Comparison of ENCODE assay signal across 16 cellular contexts in genomic region chr13:33026489-33027152, GRCh38. TPM values are rescaled to one million over a fixed set of nuclear protein-coding genes. Genes with fewer than 3 reads are reported as not detected.
A peak's percentile ranks its signal among the peaks of the same experiment; 100 is the strongest.
DNase-seq lines count a peak whose midpoint lies in the region; ATAC-seq and TF ChIP-seq lines count a peak whose summit lies in the region.
"Had no signal": no experiment of that assay in that cellular context is flagged by ENCODE, and none has a peak within 500 bp of the region (broad histone marks: within the 10 kb centered on the region; RNA-seq: fewer than 3 reads in every experiment).

No MANE protein-coding gene starts in this region.

- H3K4me1 ChIP-seq in heart left ventricle: peaks cover 0 to 22% (median 0%) of the 10 kb centered on the region in 12 donors
- H3K4me1 ChIP-seq in right cardiac atrium (ENCODE audit: control insufficient read depth, insufficient read depth, low read length): peaks cover 2% of the 10 kb centered on the region
- H3K4me1 ChIP-seq: BE2C had no signal

- DNase-seq in Right ventricle myocardium superior: peak; percentile 59
- DNase-seq in cardiac septum (ENCODE audit: low spot score): no peak
- DNase-seq in heart left ventricle: peak in 4 of 5 donors; percentile 28 to 62 (median 42)
- peak in 2 of 3 donors; percentile 59 to 72 for DNase-seq in right cardiac atrium
- DNase-seq: BE2C; CD4-positive, alpha-beta memory T cell; DMS79; GOT3; H9 had no signal

- peak in 1 of 12 donors; percentile 15 for TF ChIP-seq CTCF in heart left ventricle (IDR thresholded peaks at IDR 0.05)

- H3K27me3 ChIP-seq in heart left ventricle: no peaks in the 10 kb centered on the region
- no peaks in the 10 kb centered on the region for H3K27me3 ChIP-seq in right cardiac atrium (ENCODE audit: control insufficient read depth, insufficient read depth)
- H3K27me3 ChIP-seq: BE2C had no signal

- intact Hi-C loops in Right ventricle myocardium superior (cut with DNase I) (no loop called here), cardiac septum (cut with DNase I) (no loop called here), heart left ventricle (cut with DNase I) (no loop called here), right cardiac atrium (cut with DNase I) (no loop called here)

- H3K9me3 ChIP-seq in heart left ventricle (no peaks in the 10 kb centered on the region), right cardiac atrium (ENCODE audit: control insufficient read depth, low read length) (no peaks in the 10 kb centered on the region)
- H3K9me3 ChIP-seq: BE2C had no signal

- H3K27ac ChIP-seq in heart left ventricle: peak overlapping the region in 2 of 12 donors; percentile 21 to 34
- H3K27ac ChIP-seq in right cardiac atrium (ENCODE audit: low read length): no peak overlapping the region
- H3K27ac ChIP-seq: C4-2B had no signal

- H3K4me3 ChIP-seq in heart left ventricle (no peak overlapping the region), right cardiac atrium (ENCODE audit: low read length) (no peak overlapping the region)
- H3K4me3 ChIP-seq: GM12878 had no signal

- H3K36me3 ChIP-seq in heart left ventricle: no peaks in the 10 kb centered on the region
- H3K36me3 ChIP-seq: BE2C had no signal

- 61 to 71% (median 65%) methylated on average over 9 of the region's 9 CpGs for WGBS in heart left ventricle, 4 donors
- WGBS in right cardiac atrium: 75% methylated on average over 9 of the region's 9 CpGs

- ATAC-seq in Right ventricle myocardium superior (ENCODE audit: poor library complexity): peak; percentile 91
- peak; percentile 76 to 93 (median 88) for ATAC-seq in heart left ventricle
- ATAC-seq in right cardiac atrium: peak; percentile 72 to 80
- no peak for ATAC-seq in GM19328 (IDR thresholded peaks at IDR 0.05; ENCODE audit: unreplicated experiment)
- no peak for ATAC-seq in HG02588 (IDR thresholded peaks at IDR 0.05; ENCODE audit: unreplicated experiment)
- ATAC-seq in HG02759 (IDR thresholded peaks at IDR 0.05; ENCODE audit: unreplicated experiment): no peak
- ATAC-seq: GM12878, HepG2 had no signal

- no peak for TF ChIP-seq POLR2A in heart left ventricle (IDR thresholded peaks at IDR 0.05)

RNA-seq across cellular contexts. Expression of gene KL, which starts 10.4 kb away (rescaled TPM):
- total RNA-seq in Right ventricle myocardium superior (1.4 TPM), cardiac septum (1.9 TPM), heart left ventricle (1 to 10 TPM; 1.0 to 3.1 (median 1.7) TPM), right cardiac atrium (1 to 10 TPM; 1.3 to 2.7 (median 2.0) TPM)
- polyA plus RNA-seq in heart left ventricle (1 to 10 TPM in 1 of 2 donors, under 1 TPM in 1; 0.34 to 1.7 TPM), right cardiac atrium (0.95 TPM)
- total RNA-seq: G401, H9, HepG2 had no signal
- polyA plus RNA-seq: CD4-positive, alpha-beta memory T cell; HepG2 had no signal

Comparison
In these comparisons a context has a peak if more than half of its experiments do, and no peak if none do; other contexts are left out.
1. ATAC-seq: peak in Right ventricle myocardium superior (single experiment), heart left ventricle (4 of 4) and right cardiac atrium (2 of 2); none in GM19328 (single experiment), HG02588 (single experiment) and HG02759 (single experiment).